Comparison of ENCODE assay signal across 1 cellular context in the genomic region with DNA sequence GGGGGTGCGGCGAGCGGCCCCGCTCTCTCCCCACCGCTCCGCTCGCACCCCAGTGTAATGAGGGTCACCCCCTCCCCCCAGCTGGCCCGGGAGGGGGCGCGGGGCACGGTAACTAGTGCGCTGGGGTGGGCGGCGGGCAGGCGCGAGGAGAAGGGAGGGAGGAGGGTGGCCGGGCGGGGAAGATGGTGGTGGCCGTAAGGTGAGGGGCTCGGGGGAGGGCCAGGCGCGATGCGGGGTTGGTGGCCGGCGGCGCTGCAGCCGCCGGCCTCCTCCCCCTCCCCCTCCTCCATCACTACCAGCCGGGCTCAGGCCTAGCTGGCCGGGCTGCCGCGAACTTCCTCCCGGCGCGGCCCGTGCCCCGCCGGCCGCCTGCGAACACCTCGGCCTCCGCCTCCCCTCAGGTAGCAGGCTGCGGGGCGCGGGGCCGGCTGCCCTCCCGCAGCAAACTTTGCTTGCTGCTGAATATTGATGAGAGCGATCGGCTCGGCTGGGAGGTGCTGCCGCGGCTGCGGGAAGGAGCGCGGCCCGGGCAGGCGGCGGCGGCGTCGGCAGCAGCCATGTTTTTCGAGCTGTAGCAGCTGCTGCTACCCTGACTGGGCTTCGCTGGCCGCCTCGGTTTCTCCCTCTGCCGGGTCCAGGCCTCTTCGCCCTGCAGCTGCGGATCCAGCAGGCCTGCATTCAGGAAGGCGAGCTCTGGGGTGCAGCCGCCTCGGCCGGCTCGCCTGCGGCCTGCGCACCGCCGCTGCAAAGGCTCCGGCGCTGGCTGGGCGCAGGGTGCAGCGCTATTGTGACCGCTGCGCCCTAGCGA.
TF ChIP-seq lines count a peak whose summit lies in the region.

No MANE protein-coding gene starts in this region.

TF ChIP-seq in K562, 482 proteins besides CTCF, POLR2A, EP300 and RAD21 (continued from another document and continues in another):
- TF ChIP-seq IRF9 (tag; IDR thresholded peaks at IDR 0.05) (no peak), ELF1 (tag; IDR thresholded peaks at IDR 0.05) (no peak), NUFIP1 (IDR thresholded peaks at IDR 0.05; ENCODE audit: partially characterized antibody) (no peak), GTF3C2 (IDR thresholded peaks at IDR 0.05; ENCODE audit: borderline replicate concordance, extremely low read depth, insufficient read length) (no peak), EHMT2 (IDR thresholded peaks at IDR 0.05) (no peak), HNRNPLL (IDR thresholded peaks at IDR 0.05; ENCODE audit: low read depth, low read length, poor library complexity, severe bottlenecking) (no peak), NFRKB (IDR thresholded peaks at IDR 0.05; ENCODE audit: low read depth) (no peak; the same call in 1 of the 2 replicates), SIN3A (IDR thresholded peaks at IDR 0.05; ENCODE audit: borderline replicate concordance in 2 of 2, control insufficient read depth in 1 of 2, low read depth in 2 of 2, low read length in 2 of 2) (peak; percentile 18 to 34; a peak in 1 of 4 replicates), E4F1 (CRISPR knock-in tag; IDR thresholded peaks at IDR 0.05; ENCODE audit: borderline replicate concordance) (no peak), ETS2 (tag; IDR thresholded peaks at IDR 0.05; ENCODE audit: borderline replicate concordance, poor library complexity, severe bottlenecking) (no peak), KDM2B (CRISPR knock-in tag; IDR thresholded peaks at IDR 0.05) (peak; percentile 20; the same call in 1 of the 2 replicates)
- TF ChIP-seq, protein P1, sequence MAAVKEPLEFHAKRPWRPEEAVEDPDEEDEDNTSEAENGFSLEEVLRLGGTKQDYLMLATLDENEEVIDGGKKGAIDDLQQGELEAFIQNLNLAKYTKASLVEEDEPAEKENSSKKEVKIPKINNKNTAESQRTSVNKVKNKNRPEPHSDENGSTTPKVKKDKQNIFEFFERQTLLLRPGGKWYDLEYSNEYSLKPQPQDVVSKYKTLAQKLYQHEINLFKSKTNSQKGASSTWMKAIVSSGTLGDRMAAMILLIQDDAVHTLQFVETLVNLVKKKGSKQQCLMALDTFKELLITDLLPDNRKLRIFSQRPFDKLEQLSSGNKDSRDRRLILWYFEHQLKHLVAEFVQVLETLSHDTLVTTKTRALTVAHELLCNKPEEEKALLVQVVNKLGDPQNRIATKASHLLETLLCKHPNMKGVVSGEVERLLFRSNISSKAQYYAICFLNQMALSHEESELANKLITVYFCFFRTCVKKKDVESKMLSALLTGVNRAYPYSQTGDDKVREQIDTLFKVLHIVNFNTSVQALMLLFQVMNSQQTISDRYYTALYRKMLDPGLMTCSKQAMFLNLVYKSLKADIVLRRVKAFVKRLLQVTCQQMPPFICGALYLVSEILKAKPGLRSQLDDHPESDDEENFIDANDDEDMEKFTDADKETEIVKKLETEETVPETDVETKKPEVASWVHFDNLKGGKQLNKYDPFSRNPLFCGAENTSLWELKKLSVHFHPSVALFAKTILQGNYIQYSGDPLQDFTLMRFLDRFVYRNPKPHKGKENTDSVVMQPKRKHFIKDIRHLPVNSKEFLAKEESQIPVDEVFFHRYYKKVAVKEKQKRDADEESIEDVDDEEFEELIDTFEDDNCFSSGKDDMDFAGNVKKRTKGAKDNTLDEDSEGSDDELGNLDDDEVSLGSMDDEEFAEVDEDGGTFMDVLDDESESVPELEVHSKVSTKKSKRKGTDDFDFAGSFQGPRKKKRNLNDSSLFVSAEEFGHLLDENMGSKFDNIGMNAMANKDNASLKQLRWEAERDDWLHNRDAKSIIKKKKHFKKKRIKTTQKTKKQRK (IDR thresholded peaks at IDR 0.05; ENCODE audit: borderline replicate concordance, low read depth, low read length): no peak
- TF ChIP-seq, protein P2, sequence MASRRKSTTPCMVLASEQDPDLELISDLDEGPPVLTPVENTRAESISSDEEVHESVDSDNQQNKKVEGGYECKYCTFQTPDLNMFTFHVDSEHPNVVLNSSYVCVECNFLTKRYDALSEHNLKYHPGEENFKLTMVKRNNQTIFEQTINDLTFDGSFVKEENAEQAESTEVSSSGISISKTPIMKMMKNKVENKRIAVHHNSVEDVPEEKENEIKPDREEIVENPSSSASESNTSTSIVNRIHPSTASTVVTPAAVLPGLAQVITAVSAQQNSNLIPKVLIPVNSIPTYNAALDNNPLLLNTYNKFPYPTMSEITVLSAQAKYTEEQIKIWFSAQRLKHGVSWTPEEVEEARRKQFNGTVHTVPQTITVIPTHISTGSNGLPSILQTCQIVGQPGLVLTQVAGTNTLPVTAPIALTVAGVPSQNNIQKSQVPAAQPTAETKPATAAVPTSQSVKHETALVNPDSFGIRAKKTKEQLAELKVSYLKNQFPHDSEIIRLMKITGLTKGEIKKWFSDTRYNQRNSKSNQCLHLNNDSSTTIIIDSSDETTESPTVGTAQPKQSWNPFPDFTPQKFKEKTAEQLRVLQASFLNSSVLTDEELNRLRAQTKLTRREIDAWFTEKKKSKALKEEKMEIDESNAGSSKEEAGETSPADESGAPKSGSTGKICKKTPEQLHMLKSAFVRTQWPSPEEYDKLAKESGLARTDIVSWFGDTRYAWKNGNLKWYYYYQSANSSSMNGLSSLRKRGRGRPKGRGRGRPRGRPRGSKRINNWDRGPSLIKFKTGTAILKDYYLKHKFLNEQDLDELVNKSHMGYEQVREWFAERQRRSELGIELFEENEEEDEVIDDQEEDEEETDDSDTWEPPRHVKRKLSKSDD (conservative IDR thresholded peaks at IDR 0.05; ENCODE audit: low read length): no peak
- TF ChIP-seq, protein P3, sequence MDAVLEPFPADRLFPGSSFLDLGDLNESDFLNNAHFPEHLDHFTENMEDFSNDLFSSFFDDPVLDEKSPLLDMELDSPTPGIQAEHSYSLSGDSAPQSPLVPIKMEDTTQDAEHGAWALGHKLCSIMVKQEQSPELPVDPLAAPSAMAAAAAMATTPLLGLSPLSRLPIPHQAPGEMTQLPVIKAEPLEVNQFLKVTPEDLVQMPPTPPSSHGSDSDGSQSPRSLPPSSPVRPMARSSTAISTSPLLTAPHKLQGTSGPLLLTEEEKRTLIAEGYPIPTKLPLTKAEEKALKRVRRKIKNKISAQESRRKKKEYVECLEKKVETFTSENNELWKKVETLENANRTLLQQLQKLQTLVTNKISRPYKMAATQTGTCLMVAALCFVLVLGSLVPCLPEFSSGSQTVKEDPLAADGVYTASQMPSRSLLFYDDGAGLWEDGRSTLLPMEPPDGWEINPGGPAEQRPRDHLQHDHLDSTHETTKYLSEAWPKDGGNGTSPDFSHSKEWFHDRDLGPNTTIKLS (IDR thresholded peaks at IDR 0.05; ENCODE audit: borderline replicate concordance, low read depth): no peak
- TF ChIP-seq, protein P4, sequence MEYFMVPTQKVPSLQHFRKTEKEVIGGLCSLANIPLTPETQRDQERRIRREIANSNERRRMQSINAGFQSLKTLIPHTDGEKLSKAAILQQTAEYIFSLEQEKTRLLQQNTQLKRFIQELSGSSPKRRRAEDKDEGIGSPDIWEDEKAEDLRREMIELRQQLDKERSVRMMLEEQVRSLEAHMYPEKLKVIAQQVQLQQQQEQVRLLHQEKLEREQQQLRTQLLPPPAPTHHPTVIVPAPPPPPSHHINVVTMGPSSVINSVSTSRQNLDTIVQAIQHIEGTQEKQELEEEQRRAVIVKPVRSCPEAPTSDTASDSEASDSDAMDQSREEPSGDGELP (CRISPR knock-in tag; IDR thresholded peaks at IDR 0.05; ENCODE audit: borderline replicate concordance): peak; percentile 15; the same call in 1 of the 2 replicates
- TF ChIP-seq, protein P5, sequence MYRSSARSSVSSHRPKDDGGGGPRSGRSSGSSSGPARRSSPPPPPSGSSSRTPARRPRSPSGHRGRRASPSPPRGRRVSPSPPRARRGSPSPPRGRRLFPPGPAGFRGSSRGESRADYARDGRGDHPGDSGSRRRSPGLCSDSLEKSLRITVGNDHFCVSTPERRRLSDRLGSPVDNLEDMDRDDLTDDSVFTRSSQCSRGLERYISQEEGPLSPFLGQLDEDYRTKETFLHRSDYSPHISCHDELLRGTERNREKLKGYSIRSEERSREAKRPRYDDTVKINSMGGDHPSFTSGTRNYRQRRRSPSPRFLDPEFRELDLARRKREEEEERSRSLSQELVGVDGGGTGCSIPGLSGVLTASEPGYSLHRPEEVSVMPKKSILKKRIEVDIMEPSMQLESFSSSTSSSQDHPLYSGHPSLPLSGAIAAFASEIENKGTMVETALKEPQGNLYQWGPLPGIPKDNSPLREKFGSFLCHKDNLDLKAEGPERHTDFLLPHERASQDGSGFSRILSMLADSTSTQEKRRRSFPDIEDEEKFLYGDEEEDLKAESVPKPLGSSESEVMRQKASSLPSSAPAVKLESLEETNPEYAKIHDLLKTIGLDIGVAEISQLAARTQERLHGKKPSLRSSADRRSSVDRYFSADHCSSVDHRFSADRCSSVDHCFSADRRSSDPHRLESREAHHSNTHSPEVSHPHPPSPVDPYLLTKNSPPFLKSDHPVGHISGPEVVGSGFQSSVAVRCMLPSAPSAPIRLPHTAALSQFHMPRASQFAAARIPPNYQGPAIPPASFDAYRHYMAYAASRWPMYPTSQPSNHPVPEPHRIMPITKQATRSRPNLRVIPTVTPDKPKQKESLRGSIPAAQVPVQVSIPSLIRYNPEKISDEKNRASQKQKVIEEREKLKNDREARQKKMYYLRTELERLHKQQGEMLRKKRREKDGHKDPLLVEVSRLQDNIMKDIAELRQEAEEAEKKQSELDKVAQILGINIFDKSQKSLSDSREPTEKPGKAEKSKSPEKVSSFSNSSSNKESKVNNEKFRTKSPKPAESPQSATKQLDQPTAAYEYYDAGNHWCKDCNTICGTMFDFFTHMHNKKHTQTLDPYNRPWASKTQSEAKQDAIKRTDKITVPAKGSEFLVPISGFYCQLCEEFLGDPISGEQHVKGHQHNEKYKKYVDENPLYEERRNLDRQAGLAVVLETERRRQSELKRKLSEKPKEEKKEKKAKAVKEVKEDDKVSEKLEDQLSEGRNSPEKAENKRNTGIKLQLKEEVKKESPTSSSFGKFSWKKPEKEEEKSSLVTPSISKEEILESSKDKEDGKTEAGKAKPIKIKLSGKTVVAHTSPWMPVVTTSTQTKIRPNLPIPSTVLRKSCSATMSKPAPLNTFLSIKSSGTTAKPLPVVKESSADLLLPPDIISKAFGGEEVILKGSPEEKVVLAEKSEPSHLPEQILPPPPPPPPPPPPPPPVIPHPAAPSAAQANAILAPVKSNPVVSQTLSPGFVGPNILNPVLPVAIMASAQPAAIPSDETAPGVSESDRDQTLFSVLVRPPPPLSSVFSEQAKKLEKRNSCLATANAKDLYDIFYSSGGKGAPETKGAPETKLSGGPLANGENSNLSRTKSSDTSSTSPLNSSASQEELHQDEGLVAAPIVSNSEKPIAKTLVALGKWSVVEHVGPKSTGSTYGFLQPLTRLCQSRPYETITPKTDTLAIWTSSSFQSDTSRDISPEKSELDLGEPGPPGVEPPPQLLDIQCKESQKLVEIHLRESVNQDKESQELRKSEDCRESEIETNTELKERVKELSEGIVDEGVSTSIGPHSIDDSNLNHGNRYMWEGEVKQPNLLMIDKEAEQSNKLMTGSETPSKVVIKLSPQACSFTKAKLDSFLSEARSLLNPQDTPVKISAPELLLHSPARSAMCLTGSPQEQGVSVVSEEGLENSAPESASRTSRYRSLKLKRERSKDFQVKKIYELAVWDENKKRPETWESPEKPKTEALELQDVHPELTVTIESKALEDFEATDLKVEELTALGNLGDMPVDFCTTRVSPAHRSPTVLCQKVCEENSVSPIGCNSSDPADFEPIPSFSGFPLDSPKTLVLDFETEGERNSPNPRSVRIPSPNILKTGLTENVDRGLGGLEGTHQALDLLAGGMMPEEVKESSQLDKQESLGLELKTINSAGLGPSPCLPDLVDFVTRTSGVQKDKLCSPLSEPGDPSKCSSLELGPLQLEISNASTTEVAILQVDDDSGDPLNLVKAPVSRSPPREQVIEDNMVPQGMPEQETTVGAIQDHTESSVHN (IDR thresholded peaks at IDR 0.05; ENCODE audit: borderline replicate concordance in 1 of 2, low read depth in 1 of 2): no peak
- TF ChIP-seq, protein P6, sequence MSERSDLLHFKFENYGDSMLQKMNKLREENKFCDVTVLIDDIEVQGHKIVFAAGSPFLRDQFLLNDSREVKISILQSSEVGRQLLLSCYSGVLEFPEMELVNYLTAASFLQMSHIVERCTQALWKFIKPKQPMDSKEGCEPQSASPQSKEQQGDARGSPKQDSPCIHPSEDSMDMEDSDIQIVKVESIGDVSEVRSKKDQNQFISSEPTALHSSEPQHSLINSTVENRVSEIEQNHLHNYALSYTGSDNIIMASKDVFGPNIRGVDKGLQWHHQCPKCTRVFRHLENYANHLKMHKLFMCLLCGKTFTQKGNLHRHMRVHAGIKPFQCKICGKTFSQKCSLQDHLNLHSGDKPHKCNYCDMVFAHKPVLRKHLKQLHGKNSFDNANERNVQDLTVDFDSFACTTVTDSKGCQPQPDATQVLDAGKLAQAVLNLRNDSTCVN (CRISPR knock-in tag; IDR thresholded peaks at IDR 0.05): no peak
